13 cellular contexts compared by ENCODE assay signal in the genomic region with DNA sequence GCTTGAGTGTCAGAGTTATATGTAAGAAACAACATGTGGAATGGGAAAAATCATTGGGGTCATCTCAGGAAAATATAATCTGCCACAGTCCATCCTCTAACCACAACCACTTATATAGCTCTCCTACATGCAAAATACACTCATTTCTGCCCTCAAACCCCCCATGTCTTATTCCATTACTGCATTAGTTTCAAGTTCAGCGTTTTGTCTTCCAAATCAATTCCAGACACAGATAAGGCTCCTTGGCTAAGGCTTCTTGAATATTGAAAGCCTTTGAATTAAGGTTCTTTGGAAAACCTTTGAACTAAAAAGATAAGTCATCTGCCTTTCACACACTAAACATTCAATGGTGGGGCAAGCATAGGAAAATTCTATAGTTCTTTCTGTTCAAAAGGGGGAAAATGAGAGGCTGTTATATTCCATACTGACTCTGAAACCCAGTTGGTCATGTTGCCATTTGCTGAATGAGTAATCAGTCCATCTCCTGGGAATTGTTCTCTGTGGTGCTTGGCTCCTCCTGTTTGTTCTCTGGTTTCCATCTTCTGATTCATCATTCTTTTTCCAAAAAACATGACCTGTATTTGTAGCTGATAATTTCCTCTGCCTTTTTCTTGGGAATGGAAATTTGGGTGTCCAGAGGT.
DNase-seq lines count a peak whose midpoint lies in the region; ATAC-seq and TF ChIP-seq lines count a peak whose summit lies in the region.
"Had no signal": no experiment of that assay in that cellular context is flagged by ENCODE, and none has a peak within 500 bp of the region (broad histone marks: within the 10 kb centered on the region; RNA-seq: fewer than 3 reads in every experiment).

No MANE protein-coding gene starts in this region.

- POLR2A ChIA-PET in HEK293 (lab: Yijun Ruan, JAX), result no interaction called here

- no peaks in the 10 kb centered on the region for H3K4me1 ChIP-seq in HEK293 (ENCODE audit: control insufficient read depth, insufficient read depth, low read length)

- H3K4me3 ChIP-seq in HEK293 (ENCODE audit: low read depth, low read length) (no peak overlapping the region), fibroblast of pulmonary artery (replicated peaks; ENCODE audit: low read depth, low read length) (no peak overlapping the region)
- H3K4me3 ChIP-seq: hepatocyte, skin epidermis had no signal

- CTCF ChIA-PET in HEK293 (lab: Yijun Ruan, JAX), result no interaction called here

- H3K36me3 ChIP-seq in HEK293 (ENCODE audit: control insufficient read depth in 2 of 2, insufficient read depth in 1 of 2, low read length in 2 of 2), result no peaks in the 10 kb centered on the region

- DNase-seq in SK-N-DZ (ENCODE audit: low spot score), result peak; percentile 22
- DNase-seq in fibroblast of pulmonary artery (ENCODE audit: low read depth), result peak; percentile 80
- DNase-seq in stromal cell of bone marrow (ENCODE audit: low read depth), result peak; percentile 95
- DNase-seq in DMS53 (lab: John Stamatoyannopoulos, UW), result no peak
- DNase-seq in activated CD4-positive, alpha-beta T cell treated with anti-CD3 and anti-CD28 coated beads, Interleukin-2, amount 50 U/mL, for 48 hours, result no peak
- DNase-seq: activated CD4-positive, CD25-positive, alpha-beta regulatory T cell; CD8-positive, alpha-beta T cell; NCI-H2081 had no signal

- H3K27ac ChIP-seq in HEK293 (ENCODE audit: extremely low read depth, low read depth, low read length), result no peak overlapping the region
- H3K27ac ChIP-seq: hepatocyte, KMS-11 had no signal

- TF ChIP-seq CTCF in HEK293 (tag by site-specific recombination; IDR thresholded peaks at IDR 0.05) (no peak), fibroblast of pulmonary artery (IDR thresholded peaks at IDR 0.05; ENCODE audit: low read length, missing control alignments) (no peak)

- H3K9me3 ChIP-seq in HEK293 (ENCODE audit: control insufficient read depth, insufficient read depth, low read depth, low read length), result no peaks in the 10 kb centered on the region

- no peak for ATAC-seq in GM19023 (IDR thresholded peaks at IDR 0.05; ENCODE audit: unreplicated experiment)
- ATAC-seq: CD8-positive, alpha-beta T cell had no signal

TF ChIP-seq in HEK293, 187 proteins besides CTCF, POLR2A, EP300 and RAD21:
- TF ChIP-seq GLIS2 (tag by site-specific recombination; IDR thresholded peaks at IDR 0.05) (no peak), ZNF600 (tag by site-specific recombination; IDR thresholded peaks at IDR 0.05) (peak; percentile 65)

Comparison
In these comparisons a context has a peak if more than half of its experiments do, and no peak if none do; other contexts are left out.
1. DNase-seq: peak in SK-N-DZ (single experiment), fibroblast of pulmonary artery (single experiment) and stromal cell of bone marrow (single experiment); none in DMS53 (single experiment) and activated CD4-positive, alpha-beta T cell treated with anti-CD3 and anti-CD28 coated beads, Interleukin-2, amount 50 U/mL, for 48 hours (0 of 2).